12 cellular contexts compared by ENCODE assay signal in the genomic region with DNA sequence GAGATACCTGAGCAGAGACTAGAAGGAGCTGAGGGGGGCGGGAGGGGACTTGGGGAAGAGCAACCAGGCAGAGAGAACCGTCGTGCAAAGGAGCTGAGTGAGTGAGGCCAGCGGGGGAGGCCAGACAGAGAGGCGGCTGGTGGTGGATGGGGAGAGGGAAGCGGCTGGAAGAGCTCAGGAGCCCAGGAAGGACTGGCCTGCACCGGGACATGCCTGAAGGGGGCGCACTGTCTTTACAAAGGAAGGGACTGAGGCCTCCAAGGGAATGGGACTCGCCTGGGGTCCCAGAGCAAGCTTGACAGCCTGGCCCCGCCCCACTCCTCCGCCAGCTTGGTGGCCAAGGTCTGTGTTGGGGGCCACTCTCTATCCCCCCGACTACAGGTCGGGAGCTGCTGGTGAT. TPM values are rescaled to one million over a fixed set of nuclear protein-coding genes. Genes with fewer than 3 reads are reported as not detected.
DNase-seq lines count a peak whose midpoint lies in the region; TF ChIP-seq lines count a peak whose summit lies in the region.
"Had no signal": no experiment of that assay in that cellular context is flagged by ENCODE, and none has a peak within 500 bp of the region (broad histone marks: within the 10 kb centered on the region; RNA-seq: fewer than 3 reads in every experiment).

No MANE protein-coding gene starts in this region.

- H3K4me3 ChIP-seq in HFF-Myc (replicated peaks; ENCODE audit: low read depth, low read length) (no peak overlapping the region), astrocyte of the spinal cord (ENCODE audit: low read depth, low read length) (no peak overlapping the region), liver (ENCODE audit: low read depth in 1 of 3, low read length in 3 of 3) (no peak overlapping the region)

- peak in 1 of 2 donors; percentile 4 for TF ChIP-seq RAD21 in liver (IDR thresholded peaks at IDR 0.05)

- peak; percentile 21 for TF ChIP-seq CTCF in HFF-Myc (IDR thresholded peaks at IDR 0.05; ENCODE audit: low read depth, low read length, missing control alignments)
- TF ChIP-seq CTCF in astrocyte of the spinal cord (IDR thresholded peaks at IDR 0.05; ENCODE audit: low read depth, low read length): peak; percentile 47
- TF ChIP-seq CTCF in liver (IDR thresholded peaks at IDR 0.05; ENCODE audit: low read depth, low read length, missing input control): peak; percentile 14

- no peaks in the 10 kb centered on the region for H3K36me3 ChIP-seq in liver (ENCODE audit: control insufficient read depth in 4 of 4, insufficient read depth in 3 of 4, low read depth in 1 of 4, low read length in 3 of 4)

- H3K27me3 ChIP-seq in liver (ENCODE audit: control insufficient read depth in 4 of 4, insufficient read depth in 4 of 4, low read length in 3 of 4): peaks cover 6 to 15% (median 10%) of the 10 kb centered on the region in 4 donors

- H3K27ac ChIP-seq in liver (ENCODE audit: low read depth in 1 of 2, low read length in 2 of 2): no peak overlapping the region

- H3K9me3 ChIP-seq in liver (ENCODE audit: control insufficient read depth in 4 of 4, low read length in 3 of 4): peaks cover 0 to 7% (median 2%) of the 10 kb centered on the region in 4 donors

- DNase-seq in CD1c-positive myeloid dendritic cell (ENCODE audit: extremely low spot score) (peak; percentile 34), HFF-Myc (ENCODE audit: extremely low read depth, low read depth) (no peak), astrocyte of the spinal cord (ENCODE audit: low read depth, low spot score) (no peak), inferior parietal cortex (ENCODE audit: extremely low spot score) (no peak), SKM-1 (lab: John Stamatoyannopoulos, UW; ENCODE audit: unreplicated experiment) (no peak), NCI-H526 treated with DMSO at 0.1 percent for 48 hours (lab: John Stamatoyannopoulos, UW) (no peak)
- no peak for DNase-seq in central memory CD4-positive, alpha-beta T cell
- DNase-seq: NCI-H2171; stimulated activated naive B cell treated with anti-CD40 and anti-IgM and Interleukin-4, amounts not matched to agents 10 μg/mL and 1 μg/mL and 100 μg/mL, for 72 hours had no signal

- in situ Hi-C loops in astrocyte of the spinal cord (cut with HindIII; ENCODE audit: low sequenced_read_pairs): no loop called here

- no peaks in the 10 kb centered on the region for H3K4me1 ChIP-seq in liver (ENCODE audit: control insufficient read depth in 4 of 4, insufficient read depth in 4 of 4, low read length in 3 of 4)

- H3K9ac ChIP-seq in liver (ENCODE audit: low read depth in 1 of 2, low read length in 2 of 2): no peak overlapping the region

- 29% methylated on average over 13 of the region's 13 CpGs for WGBS in liver

TF ChIP-seq in liver, 16 proteins besides CTCF, POLR2A, EP300 and RAD21:
- TF ChIP-seq FOXA2 (IDR thresholded peaks at IDR 0.05) (no peak), NR2F2 (IDR thresholded peaks at IDR 0.05) (no peak), JUND (IDR thresholded peaks at IDR 0.05) (no peak), TAF1 (conservative IDR thresholded peaks at IDR 0.05) (no peak), EGR1 (IDR thresholded peaks at IDR 0.05; ENCODE audit: low read depth in 2 of 2) (no peak), GABPA (IDR thresholded peaks at IDR 0.05 in 1 of 2, conservative IDR thresholded peaks at IDR 0.05 in 1 of 2) (no peak), HNF4G (IDR thresholded peaks at IDR 0.05) (no peak), RXRA (IDR thresholded peaks at IDR 0.05) (no peak), FOXA1 (IDR thresholded peaks at IDR 0.05) (no peak)
- TF ChIP-seq, protein P1, sequence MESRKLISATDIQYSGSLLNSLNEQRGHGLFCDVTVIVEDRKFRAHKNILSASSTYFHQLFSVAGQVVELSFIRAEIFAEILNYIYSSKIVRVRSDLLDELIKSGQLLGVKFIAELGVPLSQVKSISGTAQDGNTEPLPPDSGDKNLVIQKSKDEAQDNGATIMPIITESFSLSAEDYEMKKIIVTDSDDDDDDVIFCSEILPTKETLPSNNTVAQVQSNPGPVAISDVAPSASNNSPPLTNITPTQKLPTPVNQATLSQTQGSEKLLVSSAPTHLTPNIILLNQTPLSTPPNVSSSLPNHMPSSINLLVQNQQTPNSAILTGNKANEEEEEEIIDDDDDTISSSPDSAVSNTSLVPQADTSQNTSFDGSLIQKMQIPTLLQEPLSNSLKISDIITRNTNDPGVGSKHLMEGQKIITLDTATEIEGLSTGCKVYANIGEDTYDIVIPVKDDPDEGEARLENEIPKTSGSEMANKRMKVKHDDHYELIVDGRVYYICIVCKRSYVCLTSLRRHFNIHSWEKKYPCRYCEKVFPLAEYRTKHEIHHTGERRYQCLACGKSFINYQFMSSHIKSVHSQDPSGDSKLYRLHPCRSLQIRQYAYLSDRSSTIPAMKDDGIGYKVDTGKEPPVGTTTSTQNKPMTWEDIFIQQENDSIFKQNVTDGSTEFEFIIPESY (IDR thresholded peaks at IDR 0.05): no peak
- TF ChIP-seq, protein P2, sequence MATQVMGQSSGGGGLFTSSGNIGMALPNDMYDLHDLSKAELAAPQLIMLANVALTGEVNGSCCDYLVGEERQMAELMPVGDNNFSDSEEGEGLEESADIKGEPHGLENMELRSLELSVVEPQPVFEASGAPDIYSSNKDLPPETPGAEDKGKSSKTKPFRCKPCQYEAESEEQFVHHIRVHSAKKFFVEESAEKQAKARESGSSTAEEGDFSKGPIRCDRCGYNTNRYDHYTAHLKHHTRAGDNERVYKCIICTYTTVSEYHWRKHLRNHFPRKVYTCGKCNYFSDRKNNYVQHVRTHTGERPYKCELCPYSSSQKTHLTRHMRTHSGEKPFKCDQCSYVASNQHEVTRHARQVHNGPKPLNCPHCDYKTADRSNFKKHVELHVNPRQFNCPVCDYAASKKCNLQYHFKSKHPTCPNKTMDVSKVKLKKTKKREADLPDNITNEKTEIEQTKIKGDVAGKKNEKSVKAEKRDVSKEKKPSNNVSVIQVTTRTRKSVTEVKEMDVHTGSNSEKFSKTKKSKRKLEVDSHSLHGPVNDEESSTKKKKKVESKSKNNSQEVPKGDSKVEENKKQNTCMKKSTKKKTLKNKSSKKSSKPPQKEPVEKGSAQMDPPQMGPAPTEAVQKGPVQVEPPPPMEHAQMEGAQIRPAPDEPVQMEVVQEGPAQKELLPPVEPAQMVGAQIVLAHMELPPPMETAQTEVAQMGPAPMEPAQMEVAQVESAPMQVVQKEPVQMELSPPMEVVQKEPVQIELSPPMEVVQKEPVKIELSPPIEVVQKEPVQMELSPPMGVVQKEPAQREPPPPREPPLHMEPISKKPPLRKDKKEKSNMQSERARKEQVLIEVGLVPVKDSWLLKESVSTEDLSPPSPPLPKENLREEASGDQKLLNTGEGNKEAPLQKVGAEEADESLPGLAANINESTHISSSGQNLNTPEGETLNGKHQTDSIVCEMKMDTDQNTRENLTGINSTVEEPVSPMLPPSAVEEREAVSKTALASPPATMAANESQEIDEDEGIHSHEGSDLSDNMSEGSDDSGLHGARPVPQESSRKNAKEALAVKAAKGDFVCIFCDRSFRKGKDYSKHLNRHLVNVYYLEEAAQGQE (IDR thresholded peaks at IDR 0.05): no peak
- TF ChIP-seq, protein P3, sequence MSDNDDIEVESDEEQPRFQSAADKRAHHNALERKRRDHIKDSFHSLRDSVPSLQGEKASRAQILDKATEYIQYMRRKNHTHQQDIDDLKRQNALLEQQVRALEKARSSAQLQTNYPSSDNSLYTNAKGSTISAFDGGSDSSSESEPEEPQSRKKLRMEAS (IDR thresholded peaks at IDR 0.05): no peak
- TF ChIP-seq, protein P4, sequence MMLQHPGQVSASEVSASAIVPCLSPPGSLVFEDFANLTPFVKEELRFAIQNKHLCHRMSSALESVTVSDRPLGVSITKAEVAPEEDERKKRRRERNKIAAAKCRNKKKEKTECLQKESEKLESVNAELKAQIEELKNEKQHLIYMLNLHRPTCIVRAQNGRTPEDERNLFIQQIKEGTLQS (IDR thresholded peaks at IDR 0.05): no peak

RNA-seq across cellular contexts. Expression of a gene that starts 14.9 kb away (rescaled TPM):
- not detected for total RNA-seq in liver
- polyA plus RNA-seq in liver: not detected
- total RNA-seq: Right ventricle myocardium inferior had no signal
- polyA plus RNA-seq: IgD-negative memory B cell had no signal

RNA-seq across cellular contexts. Expression of a gene that starts 43.8 kb away (rescaled TPM):
- total RNA-seq in liver: 1 to 10 TPM in 1 of 2 donors, under 1 TPM in 1; 0.50 to 3.1 TPM
- polyA plus RNA-seq in liver: under 1 TPM; 0.42 to 0.53 TPM
